Comparison of ENCODE assay signal across 3 cellular contexts in genomic region chr1:235357485-235358378, GRCh38.
A peak's percentile ranks its signal among the peaks of the same experiment; 100 is the strongest.
TF ChIP-seq lines count a peak whose summit lies in the region.

No MANE protein-coding gene starts in this region.

TF ChIP-seq in SK-N-SH treated with all-trans-retinoic acid at 6 μM for 48 hours, 23 proteins besides CTCF, POLR2A, EP300 and RAD21:
- TF ChIP-seq ZNF8 (CRISPR knock-in tag; IDR thresholded peaks at IDR 0.05) (no peak), CSDC2 (CRISPR knock-in tag; IDR thresholded peaks at IDR 0.05) (no peak), TOX (CRISPR knock-in tag; IDR thresholded peaks at IDR 0.05; ENCODE audit: borderline replicate concordance) (no peak), PATZ1 (CRISPR knock-in tag; IDR thresholded peaks at IDR 0.05; ENCODE audit: borderline replicate concordance) (no peak), ISL1 (CRISPR knock-in tag; IDR thresholded peaks at IDR 0.05) (no peak), ZNF565 (CRISPR knock-in tag; conservative IDR thresholded peaks at IDR 0.05; ENCODE audit: low read depth) (no peak)

TF ChIP-seq in SK-N-SH, 30 proteins besides CTCF, POLR2A, EP300 and RAD21:
- TF ChIP-seq NFIC (IDR thresholded peaks at IDR 0.05; ENCODE audit: borderline replicate concordance) (no peak), RFX5 (IDR thresholded peaks at IDR 0.05; ENCODE audit: low read length) (no peak), MAX (IDR thresholded peaks at IDR 0.05; ENCODE audit: low read depth) (no peak), USF1 (IDR thresholded peaks at IDR 0.05; ENCODE audit: borderline replicate concordance, low read depth) (no peak), SIN3A (IDR thresholded peaks at IDR 0.05; ENCODE audit: borderline replicate concordance, low read depth, low read length) (no peak), PBX3 (IDR thresholded peaks at IDR 0.05) (no peak), GATA2 (CRISPR knock-in tag; IDR thresholded peaks at IDR 0.05) (no peak), EZH2phosphoT487 (IDR thresholded peaks at IDR 0.05; ENCODE audit: borderline replicate concordance, low read depth) (no peak), JUND (IDR thresholded peaks at IDR 0.05) (no peak), CHD2 (IDR thresholded peaks at IDR 0.05; ENCODE audit: low read length, partially characterized antibody) (no peak), FOXJ3 (CRISPR knock-in tag; IDR thresholded peaks at IDR 0.05) (no peak), ELF1 (IDR thresholded peaks at IDR 0.05) (no peak)

TF ChIP-seq in H1, 55 proteins besides CTCF, POLR2A, EP300 and RAD21:
- TF ChIP-seq BCL11A (IDR thresholded peaks at IDR 0.05; ENCODE audit: low read depth in 2 of 2, low read length in 2 of 2) (no peak), NRF1 (IDR thresholded peaks at IDR 0.05; ENCODE audit: low read depth, low read length) (no peak), PHF8 (conservative IDR thresholded peaks at IDR 0.05; ENCODE audit: low read depth, low read length) (no peak), TCF12 (IDR thresholded peaks at IDR 0.05; ENCODE audit: low read depth, low read length) (0 out of 2 replicates have a peak, but pooled peaks have one; percentile 28), KDM4A (IDR thresholded peaks at IDR 0.05; ENCODE audit: low read depth, low read length, severe bottlenecking) (no peak), CHD2 (IDR thresholded peaks at IDR 0.05; ENCODE audit: low read length) (no peak), ATF2 (IDR thresholded peaks at IDR 0.05; ENCODE audit: low read length) (no peak), RXRA (IDR thresholded peaks at IDR 0.05; ENCODE audit: insufficient read depth, low read depth, low read length) (no peak), SP1 (IDR thresholded peaks at IDR 0.05; ENCODE audit: low read depth, low read length) (0 out of 2 replicates have a peak, but pooled peaks have one; percentile 16)
TF ChIP-seq in H1: peak in this region for 2.
